In the genomic region with DNA sequence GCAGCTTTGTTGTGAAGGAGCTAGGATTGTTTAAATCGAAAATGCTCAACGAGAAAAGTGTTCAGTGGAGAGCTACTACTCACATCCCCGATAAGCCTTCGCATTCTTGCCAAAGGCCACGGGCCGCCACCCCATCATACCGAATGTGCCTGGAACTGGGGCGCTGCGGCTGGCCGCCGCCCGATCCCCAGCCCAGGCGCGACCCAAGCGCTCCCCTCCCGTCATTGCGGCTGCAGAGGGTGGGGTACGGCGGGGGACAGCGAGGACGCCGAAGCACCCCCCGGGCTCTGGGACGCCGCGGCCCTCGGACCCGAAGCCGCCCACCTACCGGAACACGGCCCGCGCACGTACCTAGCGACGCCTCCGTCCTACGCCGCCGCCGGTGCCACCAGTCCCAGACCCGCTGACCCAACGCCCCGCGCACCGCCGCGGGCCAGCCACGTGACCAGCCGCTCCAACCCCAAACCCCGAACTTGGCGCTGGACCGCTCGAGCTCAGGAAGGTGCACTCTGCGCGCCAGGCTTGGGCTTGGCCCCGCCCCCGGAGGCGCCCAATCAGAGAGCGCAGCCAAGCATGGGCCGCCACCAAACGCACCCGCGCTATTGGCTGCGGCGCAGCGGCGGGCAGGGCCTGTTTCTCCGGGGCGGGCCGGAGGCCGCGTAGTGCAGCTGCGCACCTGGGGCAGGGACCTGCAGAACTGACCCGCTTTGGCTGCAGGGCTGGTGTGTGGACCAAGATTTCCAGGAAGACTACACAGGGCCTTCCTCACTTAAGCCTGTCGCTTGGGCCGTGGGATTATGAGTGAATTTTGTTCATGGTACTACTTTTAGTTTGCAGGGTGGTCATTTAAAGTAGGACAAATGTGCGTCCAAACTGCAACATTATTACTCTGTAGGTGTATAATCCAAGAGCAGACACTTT, we compare ENCODE assay signal across 1 cellular context.
TF ChIP-seq lines count a peak whose summit lies in the region.

SHMT1 (minus strand) TSS at position 530 of the 921 bp plus-strand sequence. CDS start 7,569 bp downstream, outside the sequence.

TF ChIP-seq in K562, 482 proteins besides CTCF, POLR2A, EP300 and RAD21 (continued from another document and continues in another):
- peak; percentile 27 for TF ChIP-seq FIP1L1 (IDR thresholded peaks at IDR 0.05; ENCODE audit: low read depth, low read length, poor library complexity, severe bottlenecking)
- TF ChIP-seq ZNF766 (CRISPR knock-in tag; conservative IDR thresholded peaks at IDR 0.05), result no peak
- TF ChIP-seq YY1 (IDR thresholded peaks at IDR 0.05; ENCODE audit: borderline replicate concordance in 1 of 3, control insufficient read depth in 1 of 3, extremely low read depth in 1 of 3, insufficient read depth in 3 of 3, insufficient read length in 1 of 3, insufficient replicate concordance in 2 of 3, low read depth in 1 of 3, low read length in 2 of 3), result no peak
- TF ChIP-seq CHD7 (IDR thresholded peaks at IDR 0.05; ENCODE audit: low read depth, low read length), result no peak
- TF ChIP-seq ELF4 (CRISPR knock-in tag; IDR thresholded peaks at IDR 0.05), result no peak
- peak; percentile 96 for TF ChIP-seq RBM25 (IDR thresholded peaks at IDR 0.05; ENCODE audit: low read depth, low read length, severe bottlenecking)
- TF ChIP-seq RHOXF2B (CRISPR knock-in tag; conservative IDR thresholded peaks at IDR 0.05), result no peak
- peak; percentile 30 for TF ChIP-seq SP2 (IDR thresholded peaks at IDR 0.05; ENCODE audit: extremely low read depth, low read depth, low read length, poor library complexity, severe bottlenecking)
- TF ChIP-seq, protein P1, sequence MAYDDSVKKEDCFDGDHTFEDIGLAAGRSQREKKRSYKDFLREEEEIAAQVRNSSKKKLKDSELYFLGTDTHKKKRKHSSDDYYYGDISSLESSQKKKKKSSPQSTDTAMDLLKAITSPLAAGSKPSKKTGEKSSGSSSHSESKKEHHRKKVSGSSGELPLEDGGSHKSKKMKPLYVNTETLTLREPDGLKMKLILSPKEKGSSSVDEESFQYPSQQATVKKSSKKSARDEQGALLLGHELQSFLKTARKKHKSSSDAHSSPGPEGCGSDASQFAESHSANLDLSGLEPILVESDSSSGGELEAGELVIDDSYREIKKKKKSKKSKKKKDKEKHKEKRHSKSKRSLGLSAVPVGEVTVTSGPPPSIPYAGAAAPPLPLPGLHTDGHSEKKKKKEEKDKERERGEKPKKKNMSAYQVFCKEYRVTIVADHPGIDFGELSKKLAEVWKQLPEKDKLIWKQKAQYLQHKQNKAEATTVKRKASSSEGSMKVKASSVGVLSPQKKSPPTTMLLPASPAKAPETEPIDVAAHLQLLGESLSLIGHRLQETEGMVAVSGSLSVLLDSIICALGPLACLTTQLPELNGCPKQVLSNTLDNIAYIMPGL (CRISPR knock-in tag; IDR thresholded peaks at IDR 0.05), result no peak
- no peak for TF ChIP-seq ILF3 (IDR thresholded peaks at IDR 0.05; ENCODE audit: borderline replicate concordance)
- no peak for TF ChIP-seq FOXA1 (IDR thresholded peaks at IDR 0.05; ENCODE audit: borderline replicate concordance)
- TF ChIP-seq, protein P2, sequence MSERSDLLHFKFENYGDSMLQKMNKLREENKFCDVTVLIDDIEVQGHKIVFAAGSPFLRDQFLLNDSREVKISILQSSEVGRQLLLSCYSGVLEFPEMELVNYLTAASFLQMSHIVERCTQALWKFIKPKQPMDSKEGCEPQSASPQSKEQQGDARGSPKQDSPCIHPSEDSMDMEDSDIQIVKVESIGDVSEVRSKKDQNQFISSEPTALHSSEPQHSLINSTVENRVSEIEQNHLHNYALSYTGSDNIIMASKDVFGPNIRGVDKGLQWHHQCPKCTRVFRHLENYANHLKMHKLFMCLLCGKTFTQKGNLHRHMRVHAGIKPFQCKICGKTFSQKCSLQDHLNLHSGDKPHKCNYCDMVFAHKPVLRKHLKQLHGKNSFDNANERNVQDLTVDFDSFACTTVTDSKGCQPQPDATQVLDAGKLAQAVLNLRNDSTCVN (CRISPR knock-in tag; IDR thresholded peaks at IDR 0.05), result no peak
- no peak for TF ChIP-seq DIDO1 (tag; IDR thresholded peaks at IDR 0.05; ENCODE audit: low read depth)
- 0 out of 2 replicates have a peak, but pooled peaks have one; percentile 53 for TF ChIP-seq MTA3 (IDR thresholded peaks at IDR 0.05; ENCODE audit: borderline replicate concordance)
- peak; percentile 75; the same call in 1 of the 2 replicates for TF ChIP-seq HNRNPL (IDR thresholded peaks at IDR 0.05; ENCODE audit: low read depth, low read length)
- no peak for TF ChIP-seq NR2C1 (IDR thresholded peaks at IDR 0.05)
- TF ChIP-seq NR2C1 (tag; IDR thresholded peaks at IDR 0.05), result no peak
- peak; percentile 71; the same call in 1 of the 2 replicates for TF ChIP-seq PHF8 (IDR thresholded peaks at IDR 0.05; ENCODE audit: borderline replicate concordance, low read length)
- peak; percentile 63 for TF ChIP-seq CCNT2 (IDR thresholded peaks at IDR 0.05; ENCODE audit: borderline replicate concordance, extremely low read depth, insufficient read length, low read depth, low read length)
- no peak for TF ChIP-seq NCOA4 (IDR thresholded peaks at IDR 0.05; ENCODE audit: partially characterized antibody)
- no peak for TF ChIP-seq HMBOX1 (IDR thresholded peaks at IDR 0.05)
- TF ChIP-seq, protein P3, sequence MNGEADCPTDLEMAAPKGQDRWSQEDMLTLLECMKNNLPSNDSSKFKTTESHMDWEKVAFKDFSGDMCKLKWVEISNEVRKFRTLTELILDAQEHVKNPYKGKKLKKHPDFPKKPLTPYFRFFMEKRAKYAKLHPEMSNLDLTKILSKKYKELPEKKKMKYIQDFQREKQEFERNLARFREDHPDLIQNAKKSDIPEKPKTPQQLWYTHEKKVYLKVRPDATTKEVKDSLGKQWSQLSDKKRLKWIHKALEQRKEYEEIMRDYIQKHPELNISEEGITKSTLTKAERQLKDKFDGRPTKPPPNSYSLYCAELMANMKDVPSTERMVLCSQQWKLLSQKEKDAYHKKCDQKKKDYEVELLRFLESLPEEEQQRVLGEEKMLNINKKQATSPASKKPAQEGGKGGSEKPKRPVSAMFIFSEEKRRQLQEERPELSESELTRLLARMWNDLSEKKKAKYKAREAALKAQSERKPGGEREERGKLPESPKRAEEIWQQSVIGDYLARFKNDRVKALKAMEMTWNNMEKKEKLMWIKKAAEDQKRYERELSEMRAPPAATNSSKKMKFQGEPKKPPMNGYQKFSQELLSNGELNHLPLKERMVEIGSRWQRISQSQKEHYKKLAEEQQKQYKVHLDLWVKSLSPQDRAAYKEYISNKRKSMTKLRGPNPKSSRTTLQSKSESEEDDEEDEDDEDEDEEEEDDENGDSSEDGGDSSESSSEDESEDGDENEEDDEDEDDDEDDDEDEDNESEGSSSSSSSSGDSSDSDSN (IDR thresholded peaks at IDR 0.05; ENCODE audit: borderline replicate concordance in 1 of 2, low read depth in 2 of 2, low read length in 2 of 2), result no peak
- TF ChIP-seq TCF7L2 (IDR thresholded peaks at IDR 0.05; ENCODE audit: low read depth, low read length), result no peak
- peak; percentile 47; the same call in 1 of the 2 replicates for TF ChIP-seq BHLHE40 (IDR thresholded peaks at IDR 0.05; ENCODE audit: low read length)
- peak; percentile 54; the same call in 1 of the 2 replicates for TF ChIP-seq MYC (IDR thresholded peaks at IDR 0.05; ENCODE audit: low read depth, low read length)
- TF ChIP-seq MYC (CRISPR knock-in tag; IDR thresholded peaks at IDR 0.05; ENCODE audit: borderline replicate concordance, low read depth), result no peak
- TF ChIP-seq KLF10 (CRISPR knock-in tag; IDR thresholded peaks at IDR 0.05), result no peak
- TF ChIP-seq MAFG (tag; conservative IDR thresholded peaks at IDR 0.05), result no peak
- no peak for TF ChIP-seq ZNF316 (IDR thresholded peaks at IDR 0.05)
- TF ChIP-seq SLC30A9 (CRISPR knock-in tag; IDR thresholded peaks at IDR 0.05), result no peak
- no peak for TF ChIP-seq JUND (IDR thresholded peaks at IDR 0.05; ENCODE audit: borderline replicate concordance, low read depth, low read length)
- no peak; the same call in 2 of the 3 replicates for TF ChIP-seq JUND (tag; IDR thresholded peaks at IDR 0.05; ENCODE audit: borderline replicate concordance, low read depth, low read length)
- TF ChIP-seq NONO (IDR thresholded peaks at IDR 0.05; ENCODE audit: low read depth in 2 of 2, low read length in 1 of 2), result peak in 1 of 2 experiments; percentile 44; a peak in 2 of 4 replicates
